Comparison of ENCODE assay signal across 13 cellular contexts in genomic region chr9:133349965-133350624, GRCh38. TPM values are rescaled to one million over a fixed set of nuclear protein-coding genes. Genes with fewer than 3 reads are reported as not detected.
DNase-seq lines count a peak whose midpoint lies in the region; FAIRE-seq and TF ChIP-seq lines count a peak whose summit lies in the region.
"Had no signal": no experiment of that assay in that cellular context is flagged by ENCODE, and none has a peak within 500 bp of the region (broad histone marks: within the 10 kb centered on the region; RNA-seq: fewer than 3 reads in every experiment).

No MANE protein-coding gene starts in this region.

- H3K9me3 Mint-ChIP-seq in activated CD4-positive, alpha-beta memory T cell treated with anti-CD3 and anti-CD28 coated beads for 36 hours = no peaks in the 10 kb centered on the region
- H3K9me3 Mint-ChIP-seq in glutamatergic neuron (ENCODE audit: unreplicated experiment) = peaks cover 15% of the 10 kb centered on the region

- CTCF ChIA-PET in activated CD4-positive, alpha-beta memory T cell treated with anti-CD3 and anti-CD28 coated beads for 36 hours (lab: Charles Lee) = interaction anchor here (0.7 to 8.0 kb wide), 4 partner anchors 9 to 22 kb away, joined by 3 to 76 read pairs (median 8); no protein-coding TSS in a partner anchor

- peaks cover 55% of the 10 kb centered on the region for H3K36me3 Mint-ChIP-seq in activated CD4-positive, alpha-beta memory T cell treated with anti-CD3 and anti-CD28 coated beads for 36 hours
- peaks cover 17% of the 10 kb centered on the region for H3K36me3 Mint-ChIP-seq in glutamatergic neuron (ENCODE audit: unreplicated experiment)

- DNase-seq in GM12892 (ENCODE audit: insufficient read length) = no peak
- peak; percentile 69 for DNase-seq in activated CD4-positive, alpha-beta memory T cell treated with anti-CD3 and anti-CD28 coated beads for 36 hours
- DNase-seq in glutamatergic neuron = no peak
- no peak for DNase-seq in NCI-H1092 treated with DMSO at 0.1 percent for 48 hours (lab: John Stamatoyannopoulos, UW)
- no peak for DNase-seq in SKM-1 (lab: John Stamatoyannopoulos, UW; ENCODE audit: unreplicated experiment)
- DNase-seq in CD1c-positive myeloid dendritic cell (ENCODE audit: extremely low spot score) = no peak
- no peak for DNase-seq in NCI-H146 (lab: John Stamatoyannopoulos, UW)
- DNase-seq: activated gamma-delta T cell; DMS79; NK-92 treated with Interleukin-12 subunit alpha and Interleukin-12 subunit beta, amount 100 ng/mL, for 24 hours; retina; substantia nigra had no signal

- intact Hi-C loops in activated CD4-positive, alpha-beta memory T cell treated with anti-CD3 and anti-CD28 coated beads for 36 hours (cut with micrococcal nuclease) = loop anchor here (5.0 to 10.0 kb wide), 4 partner anchors 55 to 998 kb away; partner anchors contain the start of gene SETX

- peak overlapping the region; percentile 92 for H3K27ac ChIP-seq in 22Rv1

- FAIRE-seq in GM12892 (lab: Jason Lieb, UNC) = no peak

- POLR2A ChIA-PET in activated CD4-positive, alpha-beta memory T cell treated with anti-CD3 and anti-CD28 coated beads for 36 hours (lab: Charles Lee) = interaction anchor here (1.4 to 14.0 kb wide), 2 partner anchors 10 to 19 kb away, joined by 4 to 381 read pairs; no protein-coding TSS in a partner anchor

- peak; percentile 57 for TF ChIP-seq POLR2A in GM12892 (IDR thresholded peaks at IDR 0.05; ENCODE audit: low read depth, low read length)

- peak overlapping the region; percentile 97 for H3K4me3 Mint-ChIP-seq in activated CD4-positive, alpha-beta memory T cell treated with anti-CD3 and anti-CD28 coated beads for 36 hours
- H3K4me3 Mint-ChIP-seq in glutamatergic neuron (ENCODE audit: unreplicated experiment) = peak overlapping the region; percentile 97

- peak overlapping the region; percentile 98 for H3K27ac Mint-ChIP-seq in activated CD4-positive, alpha-beta memory T cell treated with anti-CD3 and anti-CD28 coated beads for 36 hours
- H3K27ac Mint-ChIP-seq in glutamatergic neuron (ENCODE audit: unreplicated experiment) = no peak overlapping the region

- H3K27me3 Mint-ChIP-seq in activated CD4-positive, alpha-beta memory T cell treated with anti-CD3 and anti-CD28 coated beads for 36 hours = no peaks in the 10 kb centered on the region
- peaks cover 10% of the 10 kb centered on the region for H3K27me3 Mint-ChIP-seq in glutamatergic neuron (ENCODE audit: unreplicated experiment)

- TF ChIP-seq CTCF in 22Rv1 (IDR thresholded peaks at IDR 0.05) (no peak), glutamatergic neuron (IDR thresholded peaks at IDR 0.05; ENCODE audit: partially characterized antibody, unreplicated experiment) (no peak)

- H3K4me1 Mint-ChIP-seq in activated CD4-positive, alpha-beta memory T cell treated with anti-CD3 and anti-CD28 coated beads for 36 hours (ENCODE audit: low read depth) = peaks cover 46% of the 10 kb centered on the region
- peaks cover 26% of the 10 kb centered on the region for H3K4me1 Mint-ChIP-seq in glutamatergic neuron (ENCODE audit: low read depth, unreplicated experiment)

RNA-seq across cellular contexts. Expression of gene RPL7A, which starts 2.1 kb away (rescaled TPM):
- 4,474 TPM for polyA plus RNA-seq in GM12892 (2012; ENCODE audit: missing spikeins)
- total RNA-seq in activated CD4-positive, alpha-beta memory T cell treated with anti-CD3 and anti-CD28 coated beads for 36 hours = 1,000 to 10,000 TPM; 3,340 to 3,454 TPM
- 1,442 TPM for total RNA-seq in glutamatergic neuron (ENCODE audit: unreplicated experiment)

RNA-seq across cellular contexts. Expression of gene MED22, which starts 2.2 kb away (rescaled TPM):
- polyA plus RNA-seq in GM12892 (2012; ENCODE audit: missing spikeins) = 10.1 TPM
- total RNA-seq in activated CD4-positive, alpha-beta memory T cell treated with anti-CD3 and anti-CD28 coated beads for 36 hours = 10 to 100 TPM; 20.8 to 20.9 TPM
- total RNA-seq in glutamatergic neuron (ENCODE audit: unreplicated experiment) = 35.7 TPM

RNA-seq across cellular contexts. Expression of gene SURF1, which starts 6.2 kb away (rescaled TPM):
- polyA plus RNA-seq in GM12892 (2012; ENCODE audit: missing spikeins) = 23.6 TPM
- total RNA-seq in activated CD4-positive, alpha-beta memory T cell treated with anti-CD3 and anti-CD28 coated beads for 36 hours = 10 to 100 TPM; 24.7 to 26.0 TPM
- total RNA-seq in glutamatergic neuron (ENCODE audit: unreplicated experiment) = 56.1 TPM

RNA-seq across cellular contexts. Expression of gene SURF2, which starts 6.3 kb away (rescaled TPM):
- 17.1 TPM for polyA plus RNA-seq in GM12892 (2012; ENCODE audit: missing spikeins)
- 10 to 100 TPM; 12.5 to 15.5 TPM for total RNA-seq in activated CD4-positive, alpha-beta memory T cell treated with anti-CD3 and anti-CD28 coated beads for 36 hours
- total RNA-seq in glutamatergic neuron (ENCODE audit: unreplicated experiment) = 24.0 TPM

RNA-seq across cellular contexts. Expression of gene SURF6, which starts 14.1 kb away (rescaled TPM):
- polyA plus RNA-seq in GM12892 (2012; ENCODE audit: missing spikeins) = 8.5 TPM
- total RNA-seq in activated CD4-positive, alpha-beta memory T cell treated with anti-CD3 and anti-CD28 coated beads for 36 hours = 10 to 100 TPM; 16.9 to 18.2 TPM
- 15.0 TPM for total RNA-seq in glutamatergic neuron (ENCODE audit: unreplicated experiment)
